ENCODE assay signal across 17 cellular contexts in the genomic region with DNA sequence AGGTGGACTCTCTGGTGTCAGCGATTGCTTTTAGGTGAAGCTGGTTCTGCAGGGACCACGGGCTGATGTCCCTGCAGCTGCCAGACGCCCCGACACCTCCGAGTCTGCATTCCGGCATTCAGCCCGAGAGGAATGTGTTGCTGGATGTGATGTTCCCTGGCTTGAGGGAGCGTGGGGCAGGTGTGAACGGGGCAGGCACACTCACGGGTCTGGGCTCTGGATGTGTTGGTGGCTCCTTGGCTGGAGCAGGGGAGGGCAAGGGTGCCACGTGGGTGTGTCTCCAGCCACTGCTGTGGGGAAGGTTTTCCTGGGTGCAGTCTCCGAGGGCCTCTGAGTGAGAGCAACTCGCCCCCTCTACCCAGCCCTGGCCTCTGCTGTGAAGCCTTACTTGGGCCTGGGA.
A peak's percentile ranks its signal among the peaks of the same experiment; 100 is the strongest.
DNase-seq lines count a peak whose midpoint lies in the region; ATAC-seq, FAIRE-seq and TF ChIP-seq lines count a peak whose summit lies in the region.
"Had no signal": no experiment of that assay in that cellular context is flagged by ENCODE, and none has a peak within 500 bp of the region (broad histone marks: within the 10 kb centered on the region; RNA-seq: fewer than 3 reads in every experiment).

No MANE protein-coding gene starts in this region.

- H3K4me1 ChIP-seq in right atrium auricular region (peaks cover 0 to 24% of the 10 kb centered on the region in 2 donors), H1 (replicated peaks in 1 of 4; ENCODE audit: control insufficient read depth in 3 of 4, insufficient read depth in 4 of 4, low read length in 3 of 4) (peaks cover 0 to 9% (median 4%) of the 10 kb centered on the region in 4 experiments; a peak in 6 of 7 replicates), mucosa of descending colon (ENCODE audit: low read depth) (peaks cover 22% of the 10 kb centered on the region)

- intact Hi-C loops in Right ventricle myocardium inferior (cut with DNase I) (loop anchor here (10.0 kb wide), 1 partner anchor 225 kb away; no protein-coding TSS in a partner anchor), mucosa of descending colon (cut with DNase I, micrococcal nuclease) (no loop called here)

- H3K4me1 Mint-ChIP-seq in stimulated activated effector memory CD8-positive, alpha-beta T cell treated with anti-CD3 and anti-CD28 coated beads, Interleukin-12 subunit alpha, Interleukin-12 subunit beta, amount 100 ng/mL, for 72 hours = peaks cover 42% of the 10 kb centered on the region

- H3K9ac ChIP-seq in H1 (replicated peaks in 1 of 4; ENCODE audit: extremely low read depth in 1 of 4, low read depth in 3 of 4, low read length in 3 of 4) = no peak overlapping the region
- H3K9ac ChIP-seq: BLaER1 treated with 17β-estradiol and CSF1 and Interleukin-3, amounts not matched to agents 10 nM and 100 nM had no signal

- 83% methylated on average over 13 of the region's 13 CpGs; no CpG with 5 or more reads in 1 of the 2 experiments for WGBS in H1 (ENCODE audit: extremely low coverage in 1 of 2, insufficient coverage in 1 of 2, insufficient read length in 1 of 2, insufficient replicate concordance in 2 of 2, low coverage in 1 of 2, low lambda C conversion rate in 2 of 2, missing lambda C conversion rate in 1 of 2), 2 experiments

- H3K36me3 Mint-ChIP-seq in stimulated activated effector memory CD8-positive, alpha-beta T cell treated with anti-CD3 and anti-CD28 coated beads, Interleukin-12 subunit alpha, Interleukin-12 subunit beta, amount 100 ng/mL, for 72 hours = peaks cover 13% of the 10 kb centered on the region

- no peak overlapping the region; the same call in 1 of the 2 replicates for H4K8ac ChIP-seq in H1 (ENCODE audit: extremely low read depth, insufficient read depth, low read length)

- no peak overlapping the region for H3K4ac ChIP-seq in H1 (replicated peaks; ENCODE audit: insufficient read length, low read depth, low read length)

- no peak for FAIRE-seq in H1 (lab: Jason Lieb, UNC)
- FAIRE-seq: HTR-8/SVneo had no signal

- ATAC-seq in Right ventricle myocardium inferior = no peak
- peak; percentile 57 for ATAC-seq in mucosa of descending colon
- ATAC-seq in stimulated activated effector memory CD8-positive, alpha-beta T cell treated with anti-CD3 and anti-CD28 coated beads, Interleukin-12 subunit alpha, Interleukin-12 subunit beta, amount 100 ng/mL, for 72 hours = no peak
- ATAC-seq in GM19328 (IDR thresholded peaks at IDR 0.05; ENCODE audit: unreplicated experiment) = no peak
- ATAC-seq in HG02763 (IDR thresholded peaks at IDR 0.05; ENCODE audit: unreplicated experiment) = no peak
- ATAC-seq: PC-3 had no signal

- no peak overlapping the region for H2AFZ ChIP-seq in H1 (ENCODE audit: low read length)

- no peak for TF ChIP-seq RAD21 in H1 (IDR thresholded peaks at IDR 0.05 in 1 of 2, conservative IDR thresholded peaks at IDR 0.05 in 1 of 2; ENCODE audit: low read depth in 2 of 2, low read length in 2 of 2)

- no peak overlapping the region for H3K4me3 Mint-ChIP-seq in stimulated activated effector memory CD8-positive, alpha-beta T cell treated with anti-CD3 and anti-CD28 coated beads, Interleukin-12 subunit alpha, Interleukin-12 subunit beta, amount 100 ng/mL, for 72 hours

- H3K27ac ChIP-seq in right atrium auricular region (peak overlapping the region; percentile 53 to 74), H1 (ENCODE audit: low read depth, low read length) (no peak overlapping the region)
- H3K27ac ChIP-seq: BLaER1 treated with 17β-estradiol and CSF1 and Interleukin-3, amounts not matched to agents 10 nM and 100 nM had no signal

- H3K56ac ChIP-seq in H1 (replicated peaks; ENCODE audit: insufficient read length, low read depth, low read length) = no peak overlapping the region

- peak overlapping the region; percentile 0; the same call in 1 of the 2 replicates for H2BK12ac ChIP-seq in H1 (ENCODE audit: low read depth, low read length)

- H2AK5ac ChIP-seq in H1 (ENCODE audit: low read depth, low read length) = no peak overlapping the region

- no peak overlapping the region for H3K4me3 ChIP-seq in right atrium auricular region
- no peak overlapping the region for H3K4me3 ChIP-seq in H1 (ENCODE audit: extremely low read depth in 1 of 4, insufficient read depth in 2 of 4, low read depth in 3 of 4, low read length in 4 of 4)
- H3K4me3 ChIP-seq in mucosa of descending colon = no peak overlapping the region
- H3K4me3 ChIP-seq: BLaER1 treated with 17β-estradiol and CSF1 and Interleukin-3, amounts not matched to agents 10 nM and 100 nM had no signal

- H3K4me2 ChIP-seq in H1 (ENCODE audit: insufficient read depth in 1 of 2, low read depth in 2 of 2, low read length in 2 of 2) = no peak overlapping the region
- H3K4me2 ChIP-seq: BLaER1 treated with 17β-estradiol and CSF1 and Interleukin-3, amounts not matched to agents 10 nM and 100 nM had no signal

- no peaks in the 10 kb centered on the region for H3K23me2 ChIP-seq in H1 (ENCODE audit: low read depth, low read length)

- no peaks in the 10 kb centered on the region for H4K20me1 ChIP-seq in H1 (replicated peaks in 1 of 2; ENCODE audit: control insufficient read depth in 1 of 2, insufficient read depth in 2 of 2, low read length in 2 of 2)

- H3K18ac ChIP-seq in H1 (ENCODE audit: extremely low read depth, low read length) = no peak overlapping the region

- no peak overlapping the region for H2BK15ac ChIP-seq in H1 (ENCODE audit: low read length)

- H4K91ac ChIP-seq in H1 (replicated peaks; ENCODE audit: insufficient read length, low read length) = no peak overlapping the region

- H3K79me1 ChIP-seq in H1 (ENCODE audit: low read depth, low read length) = no peaks in the 10 kb centered on the region

- H3K36me3 ChIP-seq in right atrium auricular region = no peaks in the 10 kb centered on the region
- no peaks in the 10 kb centered on the region for H3K36me3 ChIP-seq in H1 (ENCODE audit: control insufficient read depth in 2 of 4, insufficient read depth in 4 of 4, low read length in 3 of 4)
- no peaks in the 10 kb centered on the region for H3K36me3 ChIP-seq in mucosa of descending colon (ENCODE audit: low read depth)
- H3K36me3 ChIP-seq: BLaER1 treated with 17β-estradiol and CSF1 and Interleukin-3, amounts not matched to agents 10 nM and 100 nM had no signal

- TF ChIP-seq POLR2A in H1 (IDR thresholded peaks at IDR 0.05; ENCODE audit: control extremely low read depth in 1 of 2, low read depth in 2 of 2, low read length in 2 of 2) = no peak

- H3K27me3 ChIP-seq in right atrium auricular region = no peaks in the 10 kb centered on the region
- H3K27me3 ChIP-seq in H1 (replicated peaks in 1 of 4; ENCODE audit: control insufficient read depth in 3 of 4, extremely low read depth in 1 of 4, insufficient read depth in 3 of 4, low read length in 3 of 4) = no peaks in the 10 kb centered on the region
- H3K27me3 ChIP-seq: BLaER1 treated with 17β-estradiol and CSF1 and Interleukin-3, amounts not matched to agents 10 nM and 100 nM had no signal

- no peaks in the 10 kb centered on the region for H3K9me3 Mint-ChIP-seq in stimulated activated effector memory CD8-positive, alpha-beta T cell treated with anti-CD3 and anti-CD28 coated beads, Interleukin-12 subunit alpha, Interleukin-12 subunit beta, amount 100 ng/mL, for 72 hours

- no peaks in the 10 kb centered on the region for H3K9me3 ChIP-seq in right atrium auricular region
- H3K9me3 ChIP-seq in H1 (ENCODE audit: insufficient read depth in 2 of 2, low read depth in 1 of 2, low read length in 1 of 2) = peaks cover 3 to 4% of the 10 kb centered on the region in 2 experiments; a peak in 2 of 4 replicates
- H3K9me3 ChIP-seq in mucosa of descending colon = no peaks in the 10 kb centered on the region
- H3K9me3 ChIP-seq: BLaER1 treated with 17β-estradiol and CSF1 and Interleukin-3, amounts not matched to agents 10 nM and 100 nM had no signal

- no peaks in the 10 kb centered on the region for H3K79me2 ChIP-seq in H1 (ENCODE audit: control insufficient read depth in 1 of 2, insufficient read depth in 2 of 2, low read length in 2 of 2)

- no peak overlapping the region for H3K23ac ChIP-seq in H1 (ENCODE audit: insufficient read length)

- TF ChIP-seq CTCF in right atrium auricular region (IDR thresholded peaks at IDR 0.05) = no peak
- TF ChIP-seq CTCF in H1 (IDR thresholded peaks at IDR 0.05; ENCODE audit: control extremely low read depth in 1 of 3, insufficient read depth in 1 of 3, low read depth in 1 of 3, low read length in 3 of 3) = no peak
- no peak for TF ChIP-seq CTCF in mucosa of descending colon (IDR thresholded peaks at IDR 0.05)

- no peak overlapping the region for H2BK120ac ChIP-seq in H1 (replicated peaks; ENCODE audit: low read depth, low read length)

- TF ChIP-seq EP300 in H1 (IDR thresholded peaks at IDR 0.05; ENCODE audit: borderline replicate concordance in 1 of 2, low read depth in 2 of 2, low read length in 2 of 2) = no peak

- no peak overlapping the region for H4K5ac ChIP-seq in H1 (ENCODE audit: insufficient read length, low read depth, low read length)

- H2BK5ac ChIP-seq in H1 (ENCODE audit: low read depth, low read length) = no peak overlapping the region

- CTCF ChIA-PET in H1 (lab: Charles Lee; ENCODE audit: partially characterized antibody) = interaction anchor here (1.0 kb wide), 1 partner anchor 237 kb away, joined by 3 read pairs; no protein-coding TSS in a partner anchor

- DNase-seq in right atrium auricular region (ENCODE audit: low spot score) (no peak), Right ventricle myocardium inferior (ENCODE audit: missing footprints) (no peak), H1 (ENCODE audit: low read depth in 1 of 2, low spot score in 2 of 2) (no peak), mucosa of descending colon (peak in 1 of 3 donors; percentile 46)
- DNase-seq in stimulated activated effector memory CD8-positive, alpha-beta T cell treated with anti-CD3 and anti-CD28 coated beads, Interleukin-12 subunit alpha, Interleukin-12 subunit beta, amount 100 ng/mL, for 72 hours (ENCODE audit: low spot score in 2 of 2) = no peak
- no peak for DNase-seq in activated CD4-positive, CD25-positive, alpha-beta regulatory T cell (lab: John Stamatoyannopoulos, UW)
- DNase-seq: COR-L47; HCEC 1CT; KBM-7; NCI-H1092; NCI-H69; NK-92 treated with Interleukin-12 subunit alpha and Interleukin-12 subunit beta, amount 100 ng/mL, for 24 hours; PC-3 had no signal

- POLR2A ChIA-PET in H1 (lab: Charles Lee; ENCODE audit: partially characterized antibody) = no interaction called here

- H3K14ac ChIP-seq in H1 (ENCODE audit: insufficient read length) = no peak overlapping the region

- H3K27ac Mint-ChIP-seq in stimulated activated effector memory CD8-positive, alpha-beta T cell treated with anti-CD3 and anti-CD28 coated beads, Interleukin-12 subunit alpha, Interleukin-12 subunit beta, amount 100 ng/mL, for 72 hours = peak overlapping the region; percentile 81

- 0 out of 2 replicates have a peak overlapping the region, but pooled peaks have one; percentile 32 for H2BK20ac ChIP-seq in H1 (ENCODE audit: low read length)

TF ChIP-seq in H1, 55 proteins besides CTCF, POLR2A, EP300 and RAD21:
- TF ChIP-seq CBX5 (IDR thresholded peaks at IDR 0.05; ENCODE audit: low read depth, low read length) (no peak), TEAD4 (IDR thresholded peaks at IDR 0.05; ENCODE audit: low read depth, low read length) (peak; percentile 81)
